ENCODE assay signal across 13 cellular contexts in genomic region chr6:137216106-137216505, GRCh38. TPM values are rescaled to one million over a fixed set of nuclear protein-coding genes. Genes with fewer than 3 reads are reported as not detected.
DNase-seq lines count a peak whose midpoint lies in the region; ATAC-seq and TF ChIP-seq lines count a peak whose summit lies in the region.
"Had no signal": no experiment of that assay in that cellular context is flagged by ENCODE, and none has a peak within 500 bp of the region (broad histone marks: within the 10 kb centered on the region; RNA-seq: fewer than 3 reads in every experiment).

No MANE protein-coding gene starts in this region.

- H3K27ac Mint-ChIP-seq in naive thymus-derived CD4-positive, alpha-beta T cell, result no peak overlapping the region
- H3K27ac Mint-ChIP-seq in type B pancreatic cell, result peak overlapping the region; percentile 54
- no peak overlapping the region for H3K27ac Mint-ChIP-seq in T-helper 2 cell treated with Interferon-gamma antibody and Interleukin-4, amounts not matched to agents 5 μg/mL and 100 μg/mL, for 36 hours

- DNase-seq in cardiac muscle cell (ENCODE audit: low read depth in 1 of 2, low spot score in 1 of 2), result no peak
- DNase-seq in left cardiac atrium, result no peak
- DNase-seq in caudate nucleus (lab: John Stamatoyannopoulos, UW), result no peak
- no peak for DNase-seq in naive thymus-derived CD4-positive, alpha-beta T cell
- DNase-seq in type B pancreatic cell (ENCODE audit: extremely low spot score, unreplicated experiment), result no peak
- no peak for DNase-seq in KG1 (lab: John Stamatoyannopoulos, UW)
- DNase-seq in NCI-H128 (lab: John Stamatoyannopoulos, UW; ENCODE audit: unreplicated experiment), result no peak
- no peak for DNase-seq in T-helper 2 cell treated with Interferon-gamma antibody and Interleukin-4, amounts not matched to agents 5 μg/mL and 100 μg/mL, for 36 hours (ENCODE audit: low spot score)
- DNase-seq: ACHN; activated T-cell treated with anti-CD3 and anti-CD28 coated beads, Interleukin-2, amount 50 U/mL, for 4 hours; NCI-H510A; T-helper 1 cell had no signal

- H3K27me3 ChIP-seq in cardiac muscle cell, result no peaks in the 10 kb centered on the region
- no peaks in the 10 kb centered on the region for H3K27me3 ChIP-seq in naive thymus-derived CD4-positive, alpha-beta T cell (ENCODE audit: control insufficient read depth in 2 of 2, insufficient read depth in 2 of 2, low read length in 2 of 2)

- H3K4me3 Mint-ChIP-seq in naive thymus-derived CD4-positive, alpha-beta T cell, result peak overlapping the region in 8 of 10 donors; percentile 22 to 100 (median 65)
- peak overlapping the region; percentile 70 for H3K4me3 Mint-ChIP-seq in type B pancreatic cell
- no peak overlapping the region for H3K4me3 Mint-ChIP-seq in T-helper 2 cell treated with Interferon-gamma antibody and Interleukin-4, amounts not matched to agents 5 μg/mL and 100 μg/mL, for 36 hours
- H3K4me3 Mint-ChIP-seq: activated T-cell treated with anti-CD3 and anti-CD28 coated beads, Interleukin-2, amount 50 U/mL, for 4 hours had no signal

- H3K4me1 ChIP-seq in cardiac muscle cell (ENCODE audit: low read depth), result peaks cover 25% of the 10 kb centered on the region
- peaks cover 21 to 46% of the 10 kb centered on the region in 2 donors for H3K4me1 ChIP-seq in naive thymus-derived CD4-positive, alpha-beta T cell (ENCODE audit: control insufficient read depth in 2 of 2, insufficient read depth in 2 of 2, low read length in 2 of 2)

- TF ChIP-seq CTCF in cardiac muscle cell (IDR thresholded peaks at IDR 0.05; ENCODE audit: low read depth, low read length) (no peak), type B pancreatic cell (conservative IDR thresholded peaks at IDR 0.05) (no peak)

- no peak overlapping the region for H3K4me3 ChIP-seq in cardiac muscle cell
- no peak overlapping the region for H3K4me3 ChIP-seq in naive thymus-derived CD4-positive, alpha-beta T cell (ENCODE audit: low read length)

- H3K9me3 ChIP-seq in cardiac muscle cell (ENCODE audit: low read depth), result no peaks in the 10 kb centered on the region
- H3K9me3 ChIP-seq in naive thymus-derived CD4-positive, alpha-beta T cell (ENCODE audit: control insufficient read depth in 2 of 3, low read length in 3 of 3), result no peaks in the 10 kb centered on the region

- H3K27me3 Mint-ChIP-seq in naive thymus-derived CD4-positive, alpha-beta T cell, result no peaks in the 10 kb centered on the region
- H3K27me3 Mint-ChIP-seq in type B pancreatic cell, result no peaks in the 10 kb centered on the region
- H3K27me3 Mint-ChIP-seq in T-helper 2 cell treated with Interferon-gamma antibody and Interleukin-4, amounts not matched to agents 5 μg/mL and 100 μg/mL, for 36 hours (ENCODE audit: low read depth), result no peaks in the 10 kb centered on the region

- peaks cover 2 to 41% (median 11%) of the 10 kb centered on the region in 5 donors for H3K36me3 Mint-ChIP-seq in naive thymus-derived CD4-positive, alpha-beta T cell
- peaks cover 11% of the 10 kb centered on the region for H3K36me3 Mint-ChIP-seq in type B pancreatic cell
- peaks cover 44% of the 10 kb centered on the region for H3K36me3 Mint-ChIP-seq in T-helper 2 cell treated with Interferon-gamma antibody and Interleukin-4, amounts not matched to agents 5 μg/mL and 100 μg/mL, for 36 hours (ENCODE audit: low read depth)

- intact Hi-C loops in left cardiac atrium (cut with DNase I), result loop anchor here in 1 of 2 donors (5.0 kb wide), 1 partner anchor 96 kb away; no protein-coding TSS in a partner anchor
- intact Hi-C loops in naive thymus-derived CD4-positive, alpha-beta T cell (cut with micrococcal nuclease), result loop anchor here in 1 of 2 donors (5.0 to 10.0 kb wide), 4 partner anchors 59 to 1559 kb away; partner anchors contain the start of genes CCDC28A and TNFAIP3

- H3K36me3 ChIP-seq in cardiac muscle cell, result no peaks in the 10 kb centered on the region
- H3K36me3 ChIP-seq in naive thymus-derived CD4-positive, alpha-beta T cell (ENCODE audit: control insufficient read depth in 2 of 3, insufficient read depth in 3 of 3, low read length in 3 of 3), result peaks cover 0 to 5% (median 0%) of the 10 kb centered on the region in 3 experiments

- POLR2A ChIA-PET in naive thymus-derived CD4-positive, alpha-beta T cell (lab: Charles Lee), result no interaction called here

- no peak for ATAC-seq in left cardiac atrium
- no peak for ATAC-seq in naive thymus-derived CD4-positive, alpha-beta T cell
- ATAC-seq: activated T-cell treated with anti-CD3 and anti-CD28 coated beads, Interleukin-2, amount 50 U/mL, for 4 hours had no signal

- H3K9me3 Mint-ChIP-seq in naive thymus-derived CD4-positive, alpha-beta T cell, result peaks cover 0 to 8% (median 0%) of the 10 kb centered on the region in 11 donors
- H3K9me3 Mint-ChIP-seq in type B pancreatic cell, result no peaks in the 10 kb centered on the region
- peaks cover 27% of the 10 kb centered on the region for H3K9me3 Mint-ChIP-seq in T-helper 2 cell treated with Interferon-gamma antibody and Interleukin-4, amounts not matched to agents 5 μg/mL and 100 μg/mL, for 36 hours
- H3K9me3 Mint-ChIP-seq: activated T-cell treated with anti-CD3 and anti-CD28 coated beads, Interleukin-2, amount 50 U/mL, for 4 hours had no signal

- H3K27ac ChIP-seq in cardiac muscle cell (peak overlapping the region; percentile 25), caudate nucleus (ENCODE audit: low read depth, low read length) (peak overlapping the region; percentile 34)
- H3K27ac ChIP-seq in naive thymus-derived CD4-positive, alpha-beta T cell (ENCODE audit: low read depth, low read length), result no peak overlapping the region

- CTCF ChIA-PET in naive thymus-derived CD4-positive, alpha-beta T cell (lab: Charles Lee), result interaction anchor here (0.6 kb wide), 1 partner anchor 16 kb away, joined by 3 read pairs; no protein-coding TSS in a partner anchor

- peaks cover 42 to 88% (median 73%) of the 10 kb centered on the region in 7 donors for H3K4me1 Mint-ChIP-seq in naive thymus-derived CD4-positive, alpha-beta T cell
- peaks cover 24% of the 10 kb centered on the region for H3K4me1 Mint-ChIP-seq in type B pancreatic cell (ENCODE audit: unreplicated experiment)
- peaks cover 47% of the 10 kb centered on the region for H3K4me1 Mint-ChIP-seq in T-helper 2 cell treated with Interferon-gamma antibody and Interleukin-4, amounts not matched to agents 5 μg/mL and 100 μg/mL, for 36 hours (ENCODE audit: low read depth)

RNA-seq across cellular contexts. Expression of gene IFNGR1, which starts 3.1 kb away (rescaled TPM):
- 19.2 and 23.2 TPM in 2 replicates for total RNA-seq in cardiac muscle cell
- polyA plus RNA-seq in cardiac muscle cell, result 36.9 and 38.4 TPM in 2 replicates
- total RNA-seq in left cardiac atrium, result 100 to 1,000 TPM; 128 to 158 TPM
- 10 to 100 TPM; 29.2 to 90.7 (median 31.3) TPM for total RNA-seq in naive thymus-derived CD4-positive, alpha-beta T cell
- polyA plus RNA-seq in naive thymus-derived CD4-positive, alpha-beta T cell, result 10 to 100 TPM; 27.9 to 32.6 TPM
- 28.4 and 35.5 TPM in 2 replicates for total RNA-seq in type B pancreatic cell (ENCODE audit: low replicate concordance)

RNA-seq across cellular contexts. Expression of gene IL22RA2, which starts 42.7 kb away (rescaled TPM):
- total RNA-seq in cardiac muscle cell, result not detected in 2 replicates
- polyA plus RNA-seq in cardiac muscle cell, result not detected in 2 replicates
- total RNA-seq in left cardiac atrium, result not detected
- total RNA-seq in naive thymus-derived CD4-positive, alpha-beta T cell, result not detected
- polyA plus RNA-seq in naive thymus-derived CD4-positive, alpha-beta T cell, result not detected
- total RNA-seq in type B pancreatic cell (ENCODE audit: low replicate concordance), result not detected in 2 replicates
- total RNA-seq: activated T-cell treated with anti-CD3 and anti-CD28 coated beads, Interleukin-2, amount 50 U/mL, for 4 hours; lung microvascular endothelial cell had no signal
